ENCODE assay signal across 12 cellular contexts in genomic region chr11:133950874-133951483, GRCh38. TPM values are rescaled to one million over a fixed set of nuclear protein-coding genes. Genes with fewer than 3 reads are reported as not detected.
DNase-seq lines count a peak whose midpoint lies in the region; ATAC-seq and TF ChIP-seq lines count a peak whose summit lies in the region.
"Had no signal": no experiment of that assay in that cellular context is flagged by ENCODE, and none has a peak within 500 bp of the region (broad histone marks: within the 10 kb centered on the region; RNA-seq: fewer than 3 reads in every experiment).

No MANE protein-coding gene starts in this region.

- H3K9me3 ChIP-seq in endodermal cell (ENCODE audit: control insufficient read depth, low read length) (no peaks in the 10 kb centered on the region), muscle layer of duodenum (ENCODE audit: control insufficient read depth in 1 of 2, low read length in 2 of 2) (no peaks in the 10 kb centered on the region), tibial artery (no peaks in the 10 kb centered on the region)

- H3K27ac ChIP-seq in endodermal cell (ENCODE audit: low read depth, low read length) (no peak overlapping the region), muscle layer of duodenum (ENCODE audit: low read length) (peak overlapping the region; percentile 60), tibial artery (peak overlapping the region; percentile 95 to 96)
- H3K27ac ChIP-seq: 22Rv1 had no signal

- DNase-seq in DMS79 treated with DMSO at 0.1 percent for 48 hours (lab: John Stamatoyannopoulos, UW) (peak; percentile 39), DMS79 (lab: John Stamatoyannopoulos, UW) (no peak), endodermal cell (peak; percentile 75), tibial artery (peak; percentile 43 to 86)
- DNase-seq: activated effector memory CD4-positive, alpha-beta T cell treated with Interleukin-2 at 50 U/mL for 16 hours; NCI-H1105 had no signal

- H3K36me3 ChIP-seq in endodermal cell (ENCODE audit: control insufficient read depth, insufficient read depth, low read length) (no peaks in the 10 kb centered on the region), muscle layer of duodenum (ENCODE audit: control insufficient read depth in 1 of 2, insufficient read depth in 2 of 2, low read length in 2 of 2) (no peaks in the 10 kb centered on the region), tibial artery (no peaks in the 10 kb centered on the region)

- TF ChIP-seq CTCF in endodermal cell (conservative IDR thresholded peaks at IDR 0.05) = no peak
- TF ChIP-seq CTCF in tibial artery (IDR thresholded peaks at IDR 0.05) = no peak

- H3K9ac ChIP-seq in endodermal cell (ENCODE audit: extremely low read depth, low read length, poor library complexity, severe bottlenecking) = no peak overlapping the region

- no peak overlapping the region for H3K4me3 ChIP-seq in endodermal cell (ENCODE audit: low read length)
- H3K4me3 ChIP-seq in muscle layer of duodenum (ENCODE audit: low read depth in 1 of 2, low read length in 2 of 2) = peak overlapping the region; percentile 42 to 63
- H3K4me3 ChIP-seq in tibial artery = peak overlapping the region; percentile 48 to 52

- intact Hi-C loops in tibial artery (cut with DNase I; ENCODE audit: low total_unique reads) = loop anchor here (5.0 kb wide), 1 partner anchor 181 kb away; no protein-coding TSS in a partner anchor

- H3K4me1 ChIP-seq in endodermal cell (ENCODE audit: control insufficient read depth, insufficient read depth, low read length) (peaks cover 4% of the 10 kb centered on the region), muscle layer of duodenum (ENCODE audit: control insufficient read depth in 1 of 2, insufficient read depth in 2 of 2, low read length in 2 of 2) (peaks cover 17 to 84% of the 10 kb centered on the region in 2 donors), tibial artery (peaks cover 0 to 91% (median 85%) of the 10 kb centered on the region in 4 donors)

- peaks cover 30% of the 10 kb centered on the region for H3K4me1 Mint-ChIP-seq in endodermal cell

- H3K36me3 Mint-ChIP-seq in endodermal cell (ENCODE audit: low read depth) = no peaks in the 10 kb centered on the region

- ATAC-seq in HG02938 (IDR thresholded peaks at IDR 0.05; ENCODE audit: unreplicated experiment) = no peak
- ATAC-seq in GM18505 (IDR thresholded peaks at IDR 0.05; ENCODE audit: unreplicated experiment) = no peak
- ATAC-seq in HG02981 (IDR thresholded peaks at IDR 0.05; ENCODE audit: unreplicated experiment) = no peak
- ATAC-seq: activated CD4-positive, CD25-positive, alpha-beta regulatory T cell treated with anti-CD3 and anti-CD28 coated beads, Interleukin-2, amount 50 U/mL, for 24 hours had no signal

- H3K27ac Mint-ChIP-seq in endodermal cell = no peak overlapping the region

- H3K4me3 Mint-ChIP-seq in endodermal cell = peak overlapping the region; percentile 31

- no peak for TF ChIP-seq POLR2A in GM18505 (IDR thresholded peaks at IDR 0.05; ENCODE audit: borderline replicate concordance, extremely low read depth, insufficient read depth, insufficient read length)

- no peaks in the 10 kb centered on the region for H3K9me3 Mint-ChIP-seq in endodermal cell

- H3K27me3 Mint-ChIP-seq in endodermal cell (ENCODE audit: insufficient read depth) = peaks cover 29% of the 10 kb centered on the region

- H3K27me3 ChIP-seq in endodermal cell (ENCODE audit: control insufficient read depth, insufficient read depth, low read length, poor library complexity, severe bottlenecking) = peaks cover 31% of the 10 kb centered on the region
- H3K27me3 ChIP-seq in muscle layer of duodenum (ENCODE audit: low read depth, low read length) = peaks cover 12% of the 10 kb centered on the region
- no peaks in the 10 kb centered on the region for H3K27me3 ChIP-seq in tibial artery

- WGBS in endodermal cell (ENCODE audit: insufficient coverage in 1 of 2, insufficient read length in 1 of 2), 2 experiments = 44 to 45% methylated on average over 11 to 24 of the region's 24 CpGs

RNA-seq across cellular contexts. Expression of gene IGSF9B, which starts 5.8 kb away (rescaled TPM):
- 10 to 100 TPM; 14.1 to 23.0 TPM for total RNA-seq in endodermal cell
- polyA plus RNA-seq in endodermal cell (2013, experiment 1 of 2) = 11.0 TPM
- 11.9 TPM for polyA plus RNA-seq in endodermal cell (2013, experiment 2 of 2)
